In genomic region chr1:244336232-244336899, GRCh38 we compare ENCODE assay signal across 22 cellular contexts.
"Had no signal": no experiment of that assay in that cellular context is flagged by ENCODE, and none has a peak within 500 bp of the region (broad histone marks: within the 10 kb centered on the region; RNA-seq: fewer than 3 reads in every experiment).

No MANE protein-coding gene starts in this region.

- H3K9me3 ChIP-seq: neutrophil, ovary, right atrium auricular region, sigmoid colon, thoracic aorta, transverse colon, uterus had no signal

- H3K9me3 Mint-ChIP-seq: nephron progenitor cell; stimulated activated naive CD8-positive, alpha-beta T cell treated with anti-CD3 and anti-CD28 coated beads, Interleukin-15, amount 100 ng/mL, for 72 hours had no signal

- ATAC-seq: esophagus mucosa; heart left ventricle; left lobe of liver; naive thymus-derived CD4-positive, alpha-beta T cell; stimulated activated naive B cell treated with anti-CD40 and anti-IgM and Interleukin-4, amounts not matched to agents 10 μg/mL and 1 μg/mL and 100 μg/mL, for 72 hours; stimulated activated naive CD8-positive, alpha-beta T cell treated with anti-CD3 and anti-CD28 coated beads, Interleukin-15, amount 100 ng/mL, for 72 hours had no signal

- H3K4me3 ChIP-seq: heart left ventricle, ovary, right atrium auricular region, sigmoid colon, skin epidermis, thoracic aorta, transverse colon, uterus had no signal

- H3K27me3 ChIP-seq: heart left ventricle, neutrophil, ovary, right atrium auricular region, sigmoid colon, transverse colon, uterus had no signal

- H3K4me3 Mint-ChIP-seq: naive thymus-derived CD4-positive, alpha-beta T cell; nephron progenitor cell; stimulated activated naive B cell treated with anti-CD40 and anti-IgM and Interleukin-4, amounts not matched to agents 10 μg/mL and 1 μg/mL and 100 μg/mL, for 72 hours; stimulated activated naive CD8-positive, alpha-beta T cell treated with anti-CD3 and anti-CD28 coated beads, Interleukin-15, amount 100 ng/mL, for 72 hours had no signal

- H3K36me3 ChIP-seq: heart left ventricle, neutrophil, ovary, right atrium auricular region, sigmoid colon, thoracic aorta, transverse colon, uterus had no signal

- H3K4me1 ChIP-seq: right atrium auricular region, sigmoid colon, uterus had no signal

- H3K27ac ChIP-seq: heart left ventricle, neutrophil, ovary, right atrium auricular region, sigmoid colon, skin epidermis, thoracic aorta, transverse colon, uterus had no signal

- H3K27ac Mint-ChIP-seq: naive thymus-derived CD4-positive, alpha-beta T cell; nephron progenitor cell; stimulated activated naive B cell treated with anti-CD40 and anti-IgM and Interleukin-4, amounts not matched to agents 10 μg/mL and 1 μg/mL and 100 μg/mL, for 72 hours had no signal

- DNase-seq: cerebellar nuclear complex; dermis blood vessel endothelial cell; effector CD4-positive, alpha-beta T cell; heart left ventricle; islet precursor cell; mesendoderm; naive thymus-derived CD4-positive, alpha-beta T cell; ovary; sigmoid colon; stimulated activated CD4-positive, alpha-beta T cell treated with anti-CD3 and anti-CD28 coated beads, Interleukin-2, amount 100 ng/mL, for 24 hours; stimulated activated CD4-positive, alpha-beta T cell treated with anti-CD3 and anti-CD28 coated beads, Interleukin-4, amount 100 ng/mL, for 4 hours; stimulated activated naive B cell treated with anti-CD40 and anti-IgM and Interleukin-4, amounts not matched to agents 10 μg/mL and 1 μg/mL and 100 μg/mL, for 72 hours; stimulated activated naive CD8-positive, alpha-beta T cell treated with anti-CD3 and anti-CD28 coated beads, Interleukin-15, amount 100 ng/mL, for 72 hours; transverse colon; uterus had no signal
